In genomic region chr6:28810655-28811053, GRCh38 we compare ENCODE assay signal across 1 cellular context.
TF ChIP-seq lines count a peak whose summit lies in the region.

No MANE protein-coding gene starts in this region.

TF ChIP-seq in K562, 482 proteins besides CTCF, POLR2A, EP300 and RAD21 (continued from another document and continues in another):
- TF ChIP-seq ZNF592 (IDR thresholded peaks at IDR 0.05) = no peak
- 0 out of 2 replicates have a peak, but pooled peaks have one; percentile 20 for TF ChIP-seq NFIC (IDR thresholded peaks at IDR 0.05)
- no peak for TF ChIP-seq DEAF1 (CRISPR knock-in tag; IDR thresholded peaks at IDR 0.05)
- no peak for TF ChIP-seq TFE3 (CRISPR knock-in tag; IDR thresholded peaks at IDR 0.05)
- TF ChIP-seq TFAP4 (CRISPR knock-in tag; IDR thresholded peaks at IDR 0.05; ENCODE audit: borderline replicate concordance) = peak; percentile 50
- TF ChIP-seq SMAD4 (CRISPR knock-in tag; conservative IDR thresholded peaks at IDR 0.05) = no peak
- 0 out of 2 replicates have a peak, but pooled peaks have one; percentile 23 for TF ChIP-seq CREM (IDR thresholded peaks at IDR 0.05; ENCODE audit: low read depth)
- no peak for TF ChIP-seq ETV1 (tag; conservative IDR thresholded peaks at IDR 0.05; ENCODE audit: low read depth)
- TF ChIP-seq THRB (CRISPR knock-in tag; conservative IDR thresholded peaks at IDR 0.05) = no peak
- TF ChIP-seq ZNF668 (CRISPR knock-in tag; IDR thresholded peaks at IDR 0.05) = no peak
- TF ChIP-seq USF2 (CRISPR knock-in tag; IDR thresholded peaks at IDR 0.05) = no peak
- no peak for TF ChIP-seq ZNF551 (CRISPR knock-in tag; IDR thresholded peaks at IDR 0.05)
- TF ChIP-seq HDAC1 (IDR thresholded peaks at IDR 0.05) = 0 out of 4 replicates have a peak, but pooled peaks of 1 of the 2 experiments have one; percentile 13
- TF ChIP-seq ZNF589 (CRISPR knock-in tag; IDR thresholded peaks at IDR 0.05; ENCODE audit: low read depth) = no peak
- no peak for TF ChIP-seq DDX20 (tag; IDR thresholded peaks at IDR 0.05; ENCODE audit: low read depth)
- no peak for TF ChIP-seq NFYB (IDR thresholded peaks at IDR 0.05; ENCODE audit: extremely low read depth, insufficient read length)
- TF ChIP-seq KAT7 (CRISPR knock-in tag; IDR thresholded peaks at IDR 0.05; ENCODE audit: borderline replicate concordance) = no peak
- no peak for TF ChIP-seq PML (IDR thresholded peaks at IDR 0.05; ENCODE audit: low read length)
- no peak for TF ChIP-seq FOXP4 (CRISPR knock-in tag; IDR thresholded peaks at IDR 0.05; ENCODE audit: borderline replicate concordance)
- no peak for TF ChIP-seq MED1 (CRISPR knock-in tag; IDR thresholded peaks at IDR 0.05; ENCODE audit: borderline replicate concordance)
- 0 out of 2 replicates have a peak, but pooled peaks have one; percentile 26 for TF ChIP-seq MGA (IDR thresholded peaks at IDR 0.05)
- TF ChIP-seq ZC3H8 (IDR thresholded peaks at IDR 0.05) = no peak
- TF ChIP-seq YBX1 (IDR thresholded peaks at IDR 0.05) = no peak
- TF ChIP-seq ARID2 (IDR thresholded peaks at IDR 0.05) = no peak
- peak in 1 of 2 experiments; percentile 32 for TF ChIP-seq E2F6 (IDR thresholded peaks at IDR 0.05; ENCODE audit: borderline replicate concordance in 1 of 2, extremely low read depth in 1 of 2, insufficient read depth in 1 of 2, insufficient read length in 1 of 2, low read depth in 1 of 2, low read length in 1 of 2, poor library complexity in 1 of 2, severe bottlenecking in 1 of 2)
- no peak for TF ChIP-seq FIP1L1 (IDR thresholded peaks at IDR 0.05; ENCODE audit: low read depth, low read length, poor library complexity, severe bottlenecking)
- TF ChIP-seq ZNF12 (CRISPR knock-in tag; IDR thresholded peaks at IDR 0.05) = no peak
- TF ChIP-seq SPI1 (IDR thresholded peaks at IDR 0.05; ENCODE audit: borderline replicate concordance, low read depth, low read length) = no peak
- no peak for TF ChIP-seq SMARCA5 (IDR thresholded peaks at IDR 0.05)
- no peak for TF ChIP-seq ATF1 (CRISPR knock-in tag; IDR thresholded peaks at IDR 0.05)
- TF ChIP-seq ATF1 (tag; IDR thresholded peaks at IDR 0.05) = peak; percentile 11; the same call in 1 of the 2 replicates
